8 cellular contexts compared by ENCODE assay signal in genomic region chr18:46324556-46324955, GRCh38.
DNase-seq lines count a peak whose midpoint lies in the region; ATAC-seq, FAIRE-seq and TF ChIP-seq lines count a peak whose summit lies in the region.

No MANE protein-coding gene starts in this region.

- BruUV-seq in HCT116 (replicated peaks; lab: Mats Ljungman, UMichigan) (no TSS peak), PC-9 (replicated peaks; lab: Mats Ljungman, UMichigan) (no TSS peak)

- POLR2A ChIA-PET in HCT116 (lab: Charles Lee): no interaction called here
- POLR2A ChIA-PET in PC-9 (lab: Charles Lee; ENCODE audit: unreplicated experiment): no interaction called here

- no peak for TF ChIP-seq CTCF in AG09319 (IDR thresholded peaks at IDR 0.05; ENCODE audit: low read depth, low read length)
- no peak for TF ChIP-seq CTCF in HCT116 (IDR thresholded peaks at IDR 0.05 in 2 of 3, conservative IDR thresholded peaks at IDR 0.05 in 1 of 3; ENCODE audit: borderline replicate concordance in 1 of 3, insufficient read depth in 1 of 3, low read depth in 2 of 3, low read length in 2 of 3)
- TF ChIP-seq CTCF in PC-9 (conservative IDR thresholded peaks at IDR 0.05): no peak
- no peak for TF ChIP-seq CTCF in fibroblast of mammary gland (conservative IDR thresholded peaks at IDR 0.05; ENCODE audit: control insufficient read depth, insufficient read depth, low read depth, low read length)

- H3K4me3 ChIP-seq in HCT116 (replicated peaks in 1 of 2; ENCODE audit: low read depth in 1 of 2, low read length in 2 of 2) (no peak overlapping the region), PC-9 (peak overlapping the region; percentile 36; the same call in 1 of the 2 replicates), fibroblast of mammary gland (ENCODE audit: control insufficient read depth, low read depth, low read length) (no peak overlapping the region), small intestine (ENCODE audit: low read depth in 1 of 2, low read length in 2 of 2) (no peak overlapping the region)

- peak overlapping the region; percentile 90 for H2AFZ ChIP-seq in HCT116 (ENCODE audit: low read depth, low read length, poor library complexity, severe bottlenecking)
- H2AFZ ChIP-seq in PC-9: no peak overlapping the region

- CTCF ChIA-PET in HCT116 (lab: Charles Lee) (interaction anchor here (1.4 kb wide), 1 partner anchor 333 kb away, joined by 3 read pairs; no protein-coding TSS in a partner anchor), PC-9 (lab: Charles Lee) (no interaction called here)

- FAIRE-seq in small intestine (lab: Jason Lieb, UNC): no peak

- H3K27me3 ChIP-seq in HCT116 (ENCODE audit: insufficient read depth, low read length) (no peaks in the 10 kb centered on the region), PC-9 (ENCODE audit: insufficient read depth, low read depth) (no peaks in the 10 kb centered on the region), small intestine (ENCODE audit: control insufficient read depth in 2 of 2, insufficient read depth in 2 of 2, low read length in 2 of 2) (no peaks in the 10 kb centered on the region)

- no peak overlapping the region for H3K27ac ChIP-seq in HCT116 (ENCODE audit: low read depth, low read length)
- H3K27ac ChIP-seq in PC-9: peak overlapping the region; percentile 100
- H3K27ac ChIP-seq in small intestine (ENCODE audit: low read depth in 1 of 2, low read length in 1 of 2): no peak overlapping the region

- DNase-seq in AG09319 (ENCODE audit: extremely low read depth, low read depth) (peak; percentile 7), HCT116 (ENCODE audit: low read depth, low spot score) (peak; percentile 56), PC-9 (peak in 1 of 2 experiments; percentile 72), fibroblast of mammary gland (ENCODE audit: low read depth) (peak; percentile 76), small intestine (peak; percentile 36), GDM1 (lab: John Stamatoyannopoulos, UW) (no peak)
- no peak for DNase-seq in stimulated activated CD4-positive, alpha-beta T cell treated with anti-CD3 and anti-CD28 coated beads, Interleukin-12 subunit alpha, Interleukin-12 subunit beta, amount 100 ng/mL, for 4 hours
- DNase-seq in effector CD4-positive, alpha-beta T cell: no peak

- H3F3A ChIP-seq in PC-9 (ENCODE audit: insufficient read depth, low read depth): peaks cover 49% of the 10 kb centered on the region

- no peak overlapping the region for H3K9ac ChIP-seq in HCT116 (ENCODE audit: low read length)

- H3K4me2 ChIP-seq in HCT116 (ENCODE audit: low read length): peak overlapping the region; percentile 41; the same call in 1 of the 2 replicates
- H3K4me2 ChIP-seq in PC-9: peak overlapping the region; percentile 87

- WGBS in small intestine, 3 donors: 70 to 83% (median 77%) methylated on average over 1 of the region's 1 CpG

- no peak for TF ChIP-seq POLR2A in HCT116 (IDR thresholded peaks at IDR 0.05; ENCODE audit: borderline replicate concordance, extremely low read depth, insufficient read depth, insufficient read length)

- intact Hi-C loops in HCT116 (cut with micrococcal nuclease): no loop called here
- intact Hi-C loops in PC-9 (cut with micrococcal nuclease; ENCODE audit: unreplicated experiment): loop anchor here (5.0 kb wide), 2 partner anchors 42 to 152 kb away; a partner anchor contains a TSS

- H3K9me3 ChIP-seq in HCT116 (ENCODE audit: control insufficient read depth in 1 of 2, insufficient read depth in 1 of 2, low read depth in 1 of 2, low read length in 2 of 2): no peaks in the 10 kb centered on the region
- H3K9me3 ChIP-seq in PC-9 (ENCODE audit: insufficient read depth, low read depth): no peaks in the 10 kb centered on the region
- H3K9me3 ChIP-seq in small intestine (ENCODE audit: control insufficient read depth, low read depth): no peaks in the 10 kb centered on the region

- H4K20me1 ChIP-seq in HCT116 (ENCODE audit: insufficient read depth) (no peaks in the 10 kb centered on the region), PC-9 (ENCODE audit: insufficient read depth) (no peaks in the 10 kb centered on the region)

- H3K9me2 ChIP-seq in HCT116 (ENCODE audit: insufficient read depth) (no peaks in the 10 kb centered on the region), PC-9 (ENCODE audit: insufficient read depth) (no peaks in the 10 kb centered on the region; the same call in 1 of the 2 replicates)

- TF ChIP-seq RAD21 in HCT116 (IDR thresholded peaks at IDR 0.05; ENCODE audit: low read depth): no peak

- H3K4me1 ChIP-seq in HCT116 (ENCODE audit: control insufficient read depth in 1 of 2, insufficient read depth in 2 of 2, low read length in 2 of 2) (peaks cover 24 to 37% of the 10 kb centered on the region in 2 experiments), PC-9 (replicated peaks; ENCODE audit: insufficient read depth) (peaks cover 55% of the 10 kb centered on the region), small intestine (ENCODE audit: control insufficient read depth in 2 of 2, insufficient read depth in 1 of 2, low read depth in 1 of 2, low read length in 1 of 2) (no peaks in the 10 kb centered on the region)

- no peaks in the 10 kb centered on the region for H3K79me2 ChIP-seq in HCT116 (ENCODE audit: insufficient read depth, low read length)
- no peaks in the 10 kb centered on the region; the same call in 1 of the 2 replicates for H3K79me2 ChIP-seq in PC-9 (ENCODE audit: low read depth)

- peak; percentile 82 for ATAC-seq in HCT116

- RAD21 ChIA-PET in HCT116 (lab: Charles Lee; ENCODE audit: low non-redundant PET in 1 of 2, low total read pairs in 2 of 2, uncharacterized antibody in 2 of 2, unreplicated experiment in 2 of 2): no interaction called here

- H3K36me3 ChIP-seq in HCT116 (ENCODE audit: control insufficient read depth in 1 of 2, insufficient read depth in 2 of 2, low read length in 2 of 2) (no peaks in the 10 kb centered on the region), PC-9 (ENCODE audit: low read depth) (no peaks in the 10 kb centered on the region), small intestine (ENCODE audit: control insufficient read depth in 2 of 2, insufficient read depth in 2 of 2, low read length in 2 of 2) (no peaks in the 10 kb centered on the region)

TF ChIP-seq in HCT116, 20 proteins besides CTCF, POLR2A, EP300 and RAD21 (continues in another document):
- no peak for TF ChIP-seq EZH2phosphoT487 (IDR thresholded peaks at IDR 0.05; ENCODE audit: borderline replicate concordance)
- no peak for TF ChIP-seq CEBPB (IDR thresholded peaks at IDR 0.05; ENCODE audit: low read depth)
- no peak for TF ChIP-seq FOSL1 (IDR thresholded peaks at IDR 0.05; ENCODE audit: low read depth)
- no peak for TF ChIP-seq ZFX (IDR thresholded peaks at IDR 0.05)
- TF ChIP-seq JUND (IDR thresholded peaks at IDR 0.05): no peak
- peak; percentile 84 for TF ChIP-seq YY1 (IDR thresholded peaks at IDR 0.05; ENCODE audit: extremely low read depth, insufficient replicate concordance, low read depth, low read length)
- no peak for TF ChIP-seq EZH2 (IDR thresholded peaks at IDR 0.05)
- TF ChIP-seq POLR2AphosphoS5 (IDR thresholded peaks at IDR 0.05; ENCODE audit: low read depth, low read length): no peak
- TF ChIP-seq ELF1 (IDR thresholded peaks at IDR 0.05; ENCODE audit: borderline replicate concordance, low read depth): no peak; the same call in 1 of the 2 replicates
- TF ChIP-seq ZBTB33 (IDR thresholded peaks at IDR 0.05; ENCODE audit: extremely low read depth, insufficient replicate concordance, low read length): no peak
- TF ChIP-seq MAX (IDR thresholded peaks at IDR 0.05): no peak
- no peak for TF ChIP-seq EGR1 (IDR thresholded peaks at IDR 0.05; ENCODE audit: low read depth)
- no peak for TF ChIP-seq TCF7L2 (IDR thresholded peaks at IDR 0.05; ENCODE audit: borderline replicate concordance, extremely low read depth, insufficient read depth, insufficient read length)
- no peak for TF ChIP-seq SIN3A (IDR thresholded peaks at IDR 0.05; ENCODE audit: low read depth)
- no peak for TF ChIP-seq ZNF274 (IDR thresholded peaks at IDR 0.05; ENCODE audit: low read depth, low read length)
- TF ChIP-seq SRF (IDR thresholded peaks at IDR 0.05; ENCODE audit: low read depth): peak; percentile 95

Comparison
In these comparisons a context has a peak if more than half of its experiments do, and no peak if none do; other contexts are left out.
1. DNase-seq: peak in AG09319 (single experiment), HCT116 (single experiment), fibroblast of mammary gland (single experiment) and small intestine (single experiment); none in stimulated activated CD4-positive, alpha-beta T cell treated with anti-CD3 and anti-CD28 coated beads, Interleukin-12 subunit alpha, Interleukin-12 subunit beta, amount 100 ng/mL, for 4 hours (single experiment), effector CD4-positive, alpha-beta T cell (single experiment) and GDM1 (single experiment).